Comparison of ENCODE assay signal across 26 cellular contexts in genomic region chr19:13460045-13460444, GRCh38. TPM values are rescaled to one million over a fixed set of nuclear protein-coding genes. Genes with fewer than 3 reads are reported as not detected.
A peak's percentile ranks its signal among the peaks of the same experiment; 100 is the strongest.
DNase-seq lines count a peak whose midpoint lies in the region; ATAC-seq and TF ChIP-seq lines count a peak whose summit lies in the region.
"Had no signal": no experiment of that assay in that cellular context is flagged by ENCODE, and none has a peak within 500 bp of the region (broad histone marks: within the 10 kb centered on the region; RNA-seq: fewer than 3 reads in every experiment).

No MANE protein-coding gene starts in this region.

- TF ChIP-seq CTCF in dorsolateral prefrontal cortex (IDR thresholded peaks at IDR 0.05 in 54 of 56, conservative IDR thresholded peaks at IDR 0.05 in 2 of 56; ENCODE audit: low read depth in 1 of 56, partially characterized antibody in 56 of 56), result no peak
- no peak for TF ChIP-seq CTCF in tibial artery (IDR thresholded peaks at IDR 0.05)

- H3K36me3 ChIP-seq in tibial artery, result no peaks in the 10 kb centered on the region
- H3K36me3 ChIP-seq: esophagus squamous epithelium, left lung had no signal

- no peaks in the 10 kb centered on the region for H3K36me3 Mint-ChIP-seq in activated T-cell treated with anti-CD3 and anti-CD28 coated beads, Interleukin-2, amount 50 U/mL, for 72 hours (ENCODE audit: insufficient read depth in 2 of 2)
- H3K36me3 Mint-ChIP-seq: mesothelial cell of epicardium had no signal

- H3K27ac ChIP-seq in dorsolateral prefrontal cortex (peak overlapping the region in 56 of 59 donors; percentile 40 to 97 (median 88)), tibial artery (no peak overlapping the region)
- H3K27ac ChIP-seq: esophagus squamous epithelium, HL-60, left lung, SK-N-MC had no signal

- H3K27me3 ChIP-seq in dorsolateral prefrontal cortex (no peaks in the 10 kb centered on the region), tibial artery (peaks cover 0 to 31% of the 10 kb centered on the region in 2 donors)

- no peak for ATAC-seq in activated T-cell treated with anti-CD3 and anti-CD28 coated beads, Interleukin-2, amount 50 U/mL, for 72 hours (replicated peaks in 1 of 2)
- no peak for ATAC-seq in GM21390 (IDR thresholded peaks at IDR 0.05; ENCODE audit: unreplicated experiment)
- ATAC-seq: HCT116; left lung; naive thymus-derived CD8-positive, alpha-beta T cell; T-helper 17 cell had no signal

- no peaks in the 10 kb centered on the region for H3K9me3 ChIP-seq in tibial artery
- H3K9me3 ChIP-seq: esophagus squamous epithelium, left lung had no signal

- H3K4me1 Mint-ChIP-seq in activated T-cell treated with anti-CD3 and anti-CD28 coated beads, Interleukin-2, amount 50 U/mL, for 72 hours (ENCODE audit: low read depth), result no peaks in the 10 kb centered on the region
- H3K4me1 Mint-ChIP-seq: mesothelial cell of epicardium; naive thymus-derived CD8-positive, alpha-beta T cell; T-helper 17 cell had no signal

- peak overlapping the region in 32 of 59 donors; percentile 0 to 63 (median 44) for H3K4me3 ChIP-seq in dorsolateral prefrontal cortex
- H3K4me3 ChIP-seq in tibial artery, result no peak overlapping the region
- H3K4me3 ChIP-seq: esophagus squamous epithelium, left lung, SK-N-MC, smooth muscle cell had no signal

- DNase-seq in ELF-1 (ENCODE audit: low read depth, low spot score), result peak; percentile 15
- peak; percentile 48 for DNase-seq in NCI-H2107 (lab: John Stamatoyannopoulos, UW)
- DNase-seq in dorsolateral prefrontal cortex, result no peak
- peak; percentile 52 for DNase-seq in iPS-NIHi7 (ENCODE audit: extremely low spot score)
- DNase-seq in NCI-H748 (lab: John Stamatoyannopoulos, UW; ENCODE audit: unreplicated experiment), result no peak
- DNase-seq in tibial artery, result no peak
- no peak for DNase-seq in activated T-cell treated with anti-CD3 and anti-CD28 coated beads, Interleukin-2, amount 50 U/mL, for 72 hours
- DNase-seq: ACHN; activated CD4-positive, alpha-beta T cell treated with anti-CD3 and anti-CD28 coated beads for 4 hours; activated naive CD4-positive, alpha-beta T cell treated with anti-CD3 and anti-CD28 coated beads, Interleukin-2, amount 50 U/mL, for 16 hours; cortex of kidney; esophagus squamous epithelium; IMR-90; left lung; naive thymus-derived CD8-positive, alpha-beta T cell; NCI-H2081 treated with DMSO at 0.1 percent for 48 hours; NCI-H524 treated with DMSO at 0.1 percent for 48 hours; stimulated activated naive CD4-positive, alpha-beta T cell; T-helper 17 cell had no signal

- no peak overlapping the region for H3K4me3 Mint-ChIP-seq in activated T-cell treated with anti-CD3 and anti-CD28 coated beads, Interleukin-2, amount 50 U/mL, for 72 hours
- H3K4me3 Mint-ChIP-seq: activated T-helper 1 cell treated with anti-CD3 and anti-CD28 coated beads, Interleukin-12 subunit alpha, Interleukin-12 subunit beta, Interleukin-2, Interleukin-4 antibody, amounts not matched to agents 30 ng/mL and 10 ng/mL and 1 ng/mL, durations not matched to agents 14 hours and 24 hours and 36 hours; mesothelial cell of epicardium; naive thymus-derived CD8-positive, alpha-beta T cell; T-helper 17 cell had no signal

- H3K9me3 Mint-ChIP-seq in activated T-cell treated with anti-CD3 and anti-CD28 coated beads, Interleukin-2, amount 50 U/mL, for 72 hours, result peaks cover 0 to 2% of the 10 kb centered on the region in 2 donors

- H3K27ac Mint-ChIP-seq in activated T-cell treated with anti-CD3 and anti-CD28 coated beads, Interleukin-2, amount 50 U/mL, for 72 hours, result no peak overlapping the region
- H3K27ac Mint-ChIP-seq: activated T-helper 1 cell treated with anti-CD3 and anti-CD28 coated beads, Interleukin-12 subunit alpha, Interleukin-12 subunit beta, Interleukin-2, Interleukin-4 antibody, amounts not matched to agents 30 ng/mL and 10 ng/mL and 1 ng/mL, durations not matched to agents 14 hours and 24 hours and 36 hours; mesothelial cell of epicardium; T-helper 17 cell had no signal

- no peaks in the 10 kb centered on the region for H3K4me1 ChIP-seq in tibial artery
- H3K4me1 ChIP-seq: esophagus squamous epithelium, left lung had no signal

- H3K27me3 Mint-ChIP-seq in activated T-cell treated with anti-CD3 and anti-CD28 coated beads, Interleukin-2, amount 50 U/mL, for 72 hours (ENCODE audit: low read depth), result peaks cover 30% of the 10 kb centered on the region

- intact Hi-C loops in dorsolateral prefrontal cortex (cut with DNase I) (no loop called here), tibial artery (cut with DNase I; ENCODE audit: low total_unique reads) (no loop called here)

RNA-seq across cellular contexts. Expression of gene CACNA1A, which starts 46.2 kb away (rescaled TPM):
- 100 to 1,000 TPM in 119 of 120 experiments, 10 to 100 TPM in 1; 82.6 to 384 (median 222) TPM for total RNA-seq in dorsolateral prefrontal cortex
- total RNA-seq in activated T-cell treated with anti-CD3 and anti-CD28 coated beads, Interleukin-2, amount 50 U/mL, for 72 hours, result under 1 TPM; 0.34 to 0.37 TPM

Comparison
In these comparisons a context has a peak if more than half of its experiments do, and no peak if none do; other contexts are left out.
1. DNase-seq: peak in ELF-1 (single experiment), NCI-H2107 (single experiment) and iPS-NIHi7 (single experiment); none in dorsolateral prefrontal cortex (0 of 10), NCI-H748 (single experiment), tibial artery (0 of 2) and activated T-cell treated with anti-CD3 and anti-CD28 coated beads, Interleukin-2, amount 50 U/mL, for 72 hours (0 of 2).
2. H3K27ac ChIP-seq: peak in dorsolateral prefrontal cortex (56 of 59); none in tibial artery (0 of 2).
3. H3K4me3 ChIP-seq: peak in dorsolateral prefrontal cortex (32 of 59); none in tibial artery (0 of 2).
4. RNA of gene CACNA1A, which starts 46.2 kb away (total RNA-seq): 82.6 to 384 TPM in dorsolateral prefrontal cortex; 0.34 to 0.37 TPM in activated T-cell treated with anti-CD3 and anti-CD28 coated beads, Interleukin-2, amount 50 U/mL, for 72 hours; every median in the first group is over 10 times any median in the second.